In the genomic region with DNA sequence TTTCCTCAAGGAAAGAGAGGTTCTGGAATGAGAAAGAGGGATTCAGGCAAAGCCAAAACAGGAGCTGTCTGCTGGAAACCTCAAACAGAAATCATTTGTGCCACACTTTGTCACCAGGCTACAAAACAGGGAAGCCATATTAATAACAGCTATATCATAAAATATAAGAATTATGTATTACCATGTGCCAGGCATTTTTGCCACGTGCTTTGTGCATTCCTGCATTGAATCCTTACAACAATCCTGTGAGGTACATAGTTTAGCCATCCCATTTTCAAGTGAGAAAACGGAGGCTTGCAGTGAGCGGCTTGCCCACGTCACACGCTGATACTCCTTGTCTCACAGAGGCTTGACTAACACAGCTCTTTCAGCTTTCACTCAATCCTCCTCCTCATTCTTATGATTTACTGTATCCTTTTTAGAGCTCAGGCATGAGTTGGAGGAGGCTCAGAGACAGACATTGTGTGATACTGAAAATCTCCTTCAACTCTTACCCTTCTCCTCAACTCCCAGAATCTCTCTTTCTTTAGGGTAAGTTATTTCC, we compare ENCODE assay signal across 1 cellular context.
TF ChIP-seq lines count a peak whose summit lies in the region.

No MANE protein-coding gene starts in this region.

TF ChIP-seq in HepG2, 621 proteins besides CTCF, POLR2A, EP300 and RAD21 (continued from another document):
- TF ChIP-seq ZNF335 (CRISPR knock-in tag; IDR thresholded peaks at IDR 0.05) = no peak
